In the genomic region with DNA sequence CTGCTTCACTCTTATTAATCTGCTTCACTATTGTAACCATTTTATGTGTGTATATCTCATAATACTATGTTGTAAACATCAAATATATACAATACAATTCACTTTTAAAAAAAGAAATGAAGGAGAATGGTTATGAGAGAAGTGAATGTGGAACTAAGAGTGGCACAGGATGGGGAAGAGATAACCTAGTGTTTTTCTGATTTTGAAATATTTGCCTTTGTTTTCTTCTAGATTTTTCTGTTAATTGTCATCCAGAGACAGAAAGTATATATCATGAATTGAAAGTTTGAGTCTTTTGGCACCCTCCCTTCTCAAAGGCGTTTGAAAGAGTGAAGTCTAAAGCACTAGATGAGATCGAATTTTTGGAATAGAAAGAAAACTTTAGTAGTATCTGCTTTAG, we compare ENCODE assay signal across 1 cellular context.
TF ChIP-seq lines count a peak whose summit lies in the region.

No MANE protein-coding gene starts in this region.

TF ChIP-seq in GM12878, 131 proteins besides CTCF, POLR2A, EP300 and RAD21:
- TF ChIP-seq, protein P1, sequence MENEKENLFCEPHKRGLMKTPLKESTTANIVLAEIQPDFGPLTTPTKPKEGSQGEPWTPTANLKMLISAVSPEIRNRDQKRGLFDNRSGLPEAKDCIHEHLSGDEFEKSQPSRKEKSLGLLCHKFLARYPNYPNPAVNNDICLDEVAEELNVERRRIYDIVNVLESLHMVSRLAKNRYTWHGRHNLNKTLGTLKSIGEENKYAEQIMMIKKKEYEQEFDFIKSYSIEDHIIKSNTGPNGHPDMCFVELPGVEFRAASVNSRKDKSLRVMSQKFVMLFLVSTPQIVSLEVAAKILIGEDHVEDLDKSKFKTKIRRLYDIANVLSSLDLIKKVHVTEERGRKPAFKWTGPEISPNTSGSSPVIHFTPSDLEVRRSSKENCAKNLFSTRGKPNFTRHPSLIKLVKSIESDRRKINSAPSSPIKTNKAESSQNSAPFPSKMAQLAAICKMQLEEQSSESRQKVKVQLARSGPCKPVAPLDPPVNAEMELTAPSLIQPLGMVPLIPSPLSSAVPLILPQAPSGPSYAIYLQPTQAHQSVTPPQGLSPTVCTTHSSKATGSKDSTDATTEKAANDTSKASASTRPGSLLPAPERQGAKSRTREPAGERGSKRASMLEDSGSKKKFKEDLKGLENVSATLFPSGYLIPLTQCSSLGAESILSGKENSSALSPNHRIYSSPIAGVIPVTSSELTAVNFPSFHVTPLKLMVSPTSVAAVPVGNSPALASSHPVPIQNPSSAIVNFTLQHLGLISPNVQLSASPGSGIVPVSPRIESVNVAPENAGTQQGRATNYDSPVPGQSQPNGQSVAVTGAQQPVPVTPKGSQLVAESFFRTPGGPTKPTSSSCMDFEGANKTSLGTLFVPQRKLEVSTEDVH (IDR thresholded peaks at IDR 0.05; ENCODE audit: low read depth, partially characterized antibody) = no peak
- no peak for TF ChIP-seq EZH2 (IDR thresholded peaks at IDR 0.05; ENCODE audit: borderline replicate concordance, control insufficient read depth, low read depth, low read length)
- TF ChIP-seq, protein P2, sequence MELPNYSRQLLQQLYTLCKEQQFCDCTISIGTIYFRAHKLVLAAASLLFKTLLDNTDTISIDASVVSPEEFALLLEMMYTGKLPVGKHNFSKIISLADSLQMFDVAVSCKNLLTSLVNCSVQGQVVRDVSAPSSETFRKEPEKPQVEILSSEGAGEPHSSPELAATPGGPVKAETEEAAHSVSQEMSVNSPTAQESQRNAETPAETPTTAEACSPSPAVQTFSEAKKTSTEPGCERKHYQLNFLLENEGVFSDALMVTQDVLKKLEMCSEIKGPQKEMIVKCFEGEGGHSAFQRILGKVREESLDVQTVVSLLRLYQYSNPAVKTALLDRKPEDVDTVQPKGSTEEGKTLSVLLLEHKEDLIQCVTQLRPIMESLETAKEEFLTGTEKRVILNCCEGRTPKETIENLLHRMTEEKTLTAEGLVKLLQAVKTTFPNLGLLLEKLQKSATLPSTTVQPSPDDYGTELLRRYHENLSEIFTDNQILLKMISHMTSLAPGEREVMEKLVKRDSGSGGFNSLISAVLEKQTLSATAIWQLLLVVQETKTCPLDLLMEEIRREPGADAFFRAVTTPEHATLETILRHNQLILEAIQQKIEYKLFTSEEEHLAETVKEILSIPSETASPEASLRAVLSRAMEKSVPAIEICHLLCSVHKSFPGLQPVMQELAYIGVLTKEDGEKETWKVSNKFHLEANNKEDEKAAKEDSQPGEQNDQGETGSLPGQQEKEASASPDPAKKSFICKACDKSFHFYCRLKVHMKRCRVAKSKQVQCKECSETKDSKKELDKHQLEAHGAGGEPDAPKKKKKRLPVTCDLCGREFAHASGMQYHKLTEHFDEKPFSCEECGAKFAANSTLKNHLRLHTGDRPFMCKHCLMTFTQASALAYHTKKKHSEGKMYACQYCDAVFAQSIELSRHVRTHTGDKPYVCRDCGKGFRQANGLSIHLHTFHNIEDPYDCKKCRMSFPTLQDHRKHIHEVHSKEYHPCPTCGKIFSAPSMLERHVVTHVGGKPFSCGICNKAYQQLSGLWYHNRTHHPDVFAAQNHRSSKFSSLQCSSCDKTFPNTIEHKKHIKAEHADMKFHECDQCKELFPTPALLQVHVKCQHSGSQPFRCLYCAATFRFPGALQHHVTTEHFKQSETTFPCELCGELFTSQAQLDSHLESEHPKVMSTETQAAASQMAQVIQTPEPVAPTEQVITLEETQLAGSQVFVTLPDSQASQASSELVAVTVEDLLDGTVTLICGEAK (IDR thresholded peaks at IDR 0.05; ENCODE audit: borderline replicate concordance) = no peak
- TF ChIP-seq CBX5 (IDR thresholded peaks at IDR 0.05; ENCODE audit: low read depth) = no peak
- no peak for TF ChIP-seq POLR2AphosphoS5 (IDR thresholded peaks at IDR 0.05; ENCODE audit: low read length)
- TF ChIP-seq, protein P3, sequence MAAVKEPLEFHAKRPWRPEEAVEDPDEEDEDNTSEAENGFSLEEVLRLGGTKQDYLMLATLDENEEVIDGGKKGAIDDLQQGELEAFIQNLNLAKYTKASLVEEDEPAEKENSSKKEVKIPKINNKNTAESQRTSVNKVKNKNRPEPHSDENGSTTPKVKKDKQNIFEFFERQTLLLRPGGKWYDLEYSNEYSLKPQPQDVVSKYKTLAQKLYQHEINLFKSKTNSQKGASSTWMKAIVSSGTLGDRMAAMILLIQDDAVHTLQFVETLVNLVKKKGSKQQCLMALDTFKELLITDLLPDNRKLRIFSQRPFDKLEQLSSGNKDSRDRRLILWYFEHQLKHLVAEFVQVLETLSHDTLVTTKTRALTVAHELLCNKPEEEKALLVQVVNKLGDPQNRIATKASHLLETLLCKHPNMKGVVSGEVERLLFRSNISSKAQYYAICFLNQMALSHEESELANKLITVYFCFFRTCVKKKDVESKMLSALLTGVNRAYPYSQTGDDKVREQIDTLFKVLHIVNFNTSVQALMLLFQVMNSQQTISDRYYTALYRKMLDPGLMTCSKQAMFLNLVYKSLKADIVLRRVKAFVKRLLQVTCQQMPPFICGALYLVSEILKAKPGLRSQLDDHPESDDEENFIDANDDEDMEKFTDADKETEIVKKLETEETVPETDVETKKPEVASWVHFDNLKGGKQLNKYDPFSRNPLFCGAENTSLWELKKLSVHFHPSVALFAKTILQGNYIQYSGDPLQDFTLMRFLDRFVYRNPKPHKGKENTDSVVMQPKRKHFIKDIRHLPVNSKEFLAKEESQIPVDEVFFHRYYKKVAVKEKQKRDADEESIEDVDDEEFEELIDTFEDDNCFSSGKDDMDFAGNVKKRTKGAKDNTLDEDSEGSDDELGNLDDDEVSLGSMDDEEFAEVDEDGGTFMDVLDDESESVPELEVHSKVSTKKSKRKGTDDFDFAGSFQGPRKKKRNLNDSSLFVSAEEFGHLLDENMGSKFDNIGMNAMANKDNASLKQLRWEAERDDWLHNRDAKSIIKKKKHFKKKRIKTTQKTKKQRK (IDR thresholded peaks at IDR 0.05; ENCODE audit: low read depth, low read length) = no peak
- TF ChIP-seq SREBF2 (IDR thresholded peaks at IDR 0.05; ENCODE audit: low read length) = no peak
- no peak for TF ChIP-seq BMI1 (IDR thresholded peaks at IDR 0.05; ENCODE audit: borderline replicate concordance)
- TF ChIP-seq CHD1 (IDR thresholded peaks at IDR 0.05; ENCODE audit: low read depth, low read length) = no peak
- TF ChIP-seq, protein P4, sequence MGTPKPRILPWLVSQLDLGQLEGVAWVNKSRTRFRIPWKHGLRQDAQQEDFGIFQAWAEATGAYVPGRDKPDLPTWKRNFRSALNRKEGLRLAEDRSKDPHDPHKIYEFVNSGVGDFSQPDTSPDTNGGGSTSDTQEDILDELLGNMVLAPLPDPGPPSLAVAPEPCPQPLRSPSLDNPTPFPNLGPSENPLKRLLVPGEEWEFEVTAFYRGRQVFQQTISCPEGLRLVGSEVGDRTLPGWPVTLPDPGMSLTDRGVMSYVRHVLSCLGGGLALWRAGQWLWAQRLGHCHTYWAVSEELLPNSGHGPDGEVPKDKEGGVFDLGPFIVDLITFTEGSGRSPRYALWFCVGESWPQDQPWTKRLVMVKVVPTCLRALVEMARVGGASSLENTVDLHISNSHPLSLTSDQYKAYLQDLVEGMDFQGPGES (IDR thresholded peaks at IDR 0.05) = no peak
- no peak for TF ChIP-seq RUNX3 (IDR thresholded peaks at IDR 0.05; ENCODE audit: low read length)
- TF ChIP-seq, protein P5, sequence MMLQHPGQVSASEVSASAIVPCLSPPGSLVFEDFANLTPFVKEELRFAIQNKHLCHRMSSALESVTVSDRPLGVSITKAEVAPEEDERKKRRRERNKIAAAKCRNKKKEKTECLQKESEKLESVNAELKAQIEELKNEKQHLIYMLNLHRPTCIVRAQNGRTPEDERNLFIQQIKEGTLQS (IDR thresholded peaks at IDR 0.05; ENCODE audit: borderline replicate concordance, extremely low read depth, low read depth, low read length) = no peak
- TF ChIP-seq, protein P6, sequence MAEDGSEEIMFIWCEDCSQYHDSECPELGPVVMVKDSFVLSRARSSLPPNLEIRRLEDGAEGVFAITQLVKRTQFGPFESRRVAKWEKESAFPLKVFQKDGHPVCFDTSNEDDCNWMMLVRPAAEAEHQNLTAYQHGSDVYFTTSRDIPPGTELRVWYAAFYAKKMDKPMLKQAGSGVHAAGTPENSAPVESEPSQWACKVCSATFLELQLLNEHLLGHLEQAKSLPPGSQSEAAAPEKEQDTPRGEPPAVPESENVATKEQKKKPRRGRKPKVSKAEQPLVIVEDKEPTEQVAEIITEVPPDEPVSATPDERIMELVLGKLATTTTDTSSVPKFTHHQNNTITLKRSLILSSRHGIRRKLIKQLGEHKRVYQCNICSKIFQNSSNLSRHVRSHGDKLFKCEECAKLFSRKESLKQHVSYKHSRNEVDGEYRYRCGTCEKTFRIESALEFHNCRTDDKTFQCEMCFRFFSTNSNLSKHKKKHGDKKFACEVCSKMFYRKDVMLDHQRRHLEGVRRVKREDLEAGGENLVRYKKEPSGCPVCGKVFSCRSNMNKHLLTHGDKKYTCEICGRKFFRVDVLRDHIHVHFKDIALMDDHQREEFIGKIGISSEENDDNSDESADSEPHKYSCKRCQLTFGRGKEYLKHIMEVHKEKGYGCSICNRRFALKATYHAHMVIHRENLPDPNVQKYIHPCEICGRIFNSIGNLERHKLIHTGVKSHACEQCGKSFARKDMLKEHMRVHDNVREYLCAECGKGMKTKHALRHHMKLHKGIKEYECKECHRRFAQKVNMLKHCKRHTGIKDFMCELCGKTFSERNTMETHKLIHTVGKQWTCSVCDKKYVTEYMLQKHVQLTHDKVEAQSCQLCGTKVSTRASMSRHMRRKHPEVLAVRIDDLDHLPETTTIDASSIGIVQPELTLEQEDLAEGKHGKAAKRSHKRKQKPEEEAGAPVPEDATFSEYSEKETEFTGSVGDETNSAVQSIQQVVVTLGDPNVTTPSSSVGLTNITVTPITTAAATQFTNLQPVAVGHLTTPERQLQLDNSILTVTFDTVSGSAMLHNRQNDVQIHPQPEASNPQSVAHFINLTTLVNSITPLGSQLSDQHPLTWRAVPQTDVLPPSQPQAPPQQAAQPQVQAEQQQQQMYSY (CRISPR knock-in tag; IDR thresholded peaks at IDR 0.05) = no peak
- TF ChIP-seq SREBF1 (IDR thresholded peaks at IDR 0.05; ENCODE audit: low read length) = no peak
- TF ChIP-seq BCL11A (IDR thresholded peaks at IDR 0.05; ENCODE audit: low read depth, low read length) = no peak
- TF ChIP-seq, protein P7, sequence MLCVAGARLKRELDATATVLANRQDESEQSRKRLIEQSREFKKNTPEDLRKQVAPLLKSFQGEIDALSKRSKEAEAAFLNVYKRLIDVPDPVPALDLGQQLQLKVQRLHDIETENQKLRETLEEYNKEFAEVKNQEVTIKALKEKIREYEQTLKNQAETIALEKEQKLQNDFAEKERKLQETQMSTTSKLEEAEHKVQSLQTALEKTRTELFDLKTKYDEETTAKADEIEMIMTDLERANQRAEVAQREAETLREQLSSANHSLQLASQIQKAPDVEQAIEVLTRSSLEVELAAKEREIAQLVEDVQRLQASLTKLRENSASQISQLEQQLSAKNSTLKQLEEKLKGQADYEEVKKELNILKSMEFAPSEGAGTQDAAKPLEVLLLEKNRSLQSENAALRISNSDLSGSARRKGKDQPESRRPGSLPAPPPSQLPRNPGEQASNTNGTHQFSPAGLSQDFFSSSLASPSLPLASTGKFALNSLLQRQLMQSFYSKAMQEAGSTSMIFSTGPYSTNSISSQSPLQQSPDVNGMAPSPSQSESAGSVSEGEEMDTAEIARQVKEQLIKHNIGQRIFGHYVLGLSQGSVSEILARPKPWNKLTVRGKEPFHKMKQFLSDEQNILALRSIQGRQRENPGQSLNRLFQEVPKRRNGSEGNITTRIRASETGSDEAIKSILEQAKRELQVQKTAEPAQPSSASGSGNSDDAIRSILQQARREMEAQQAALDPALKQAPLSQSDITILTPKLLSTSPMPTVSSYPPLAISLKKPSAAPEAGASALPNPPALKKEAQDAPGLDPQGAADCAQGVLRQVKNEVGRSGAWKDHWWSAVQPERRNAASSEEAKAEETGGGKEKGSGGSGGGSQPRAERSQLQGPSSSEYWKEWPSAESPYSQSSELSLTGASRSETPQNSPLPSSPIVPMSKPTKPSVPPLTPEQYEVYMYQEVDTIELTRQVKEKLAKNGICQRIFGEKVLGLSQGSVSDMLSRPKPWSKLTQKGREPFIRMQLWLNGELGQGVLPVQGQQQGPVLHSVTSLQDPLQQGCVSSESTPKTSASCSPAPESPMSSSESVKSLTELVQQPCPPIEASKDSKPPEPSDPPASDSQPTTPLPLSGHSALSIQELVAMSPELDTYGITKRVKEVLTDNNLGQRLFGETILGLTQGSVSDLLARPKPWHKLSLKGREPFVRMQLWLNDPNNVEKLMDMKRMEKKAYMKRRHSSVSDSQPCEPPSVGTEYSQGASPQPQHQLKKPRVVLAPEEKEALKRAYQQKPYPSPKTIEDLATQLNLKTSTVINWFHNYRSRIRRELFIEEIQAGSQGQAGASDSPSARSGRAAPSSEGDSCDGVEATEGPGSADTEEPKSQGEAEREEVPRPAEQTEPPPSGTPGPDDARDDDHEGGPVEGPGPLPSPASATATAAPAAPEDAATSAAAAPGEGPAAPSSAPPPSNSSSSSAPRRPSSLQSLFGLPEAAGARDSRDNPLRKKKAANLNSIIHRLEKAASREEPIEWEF (IDR thresholded peaks at IDR 0.05; ENCODE audit: insufficient replicate concordance, low read depth, low read length) = no peak
- TF ChIP-seq, protein P8, sequence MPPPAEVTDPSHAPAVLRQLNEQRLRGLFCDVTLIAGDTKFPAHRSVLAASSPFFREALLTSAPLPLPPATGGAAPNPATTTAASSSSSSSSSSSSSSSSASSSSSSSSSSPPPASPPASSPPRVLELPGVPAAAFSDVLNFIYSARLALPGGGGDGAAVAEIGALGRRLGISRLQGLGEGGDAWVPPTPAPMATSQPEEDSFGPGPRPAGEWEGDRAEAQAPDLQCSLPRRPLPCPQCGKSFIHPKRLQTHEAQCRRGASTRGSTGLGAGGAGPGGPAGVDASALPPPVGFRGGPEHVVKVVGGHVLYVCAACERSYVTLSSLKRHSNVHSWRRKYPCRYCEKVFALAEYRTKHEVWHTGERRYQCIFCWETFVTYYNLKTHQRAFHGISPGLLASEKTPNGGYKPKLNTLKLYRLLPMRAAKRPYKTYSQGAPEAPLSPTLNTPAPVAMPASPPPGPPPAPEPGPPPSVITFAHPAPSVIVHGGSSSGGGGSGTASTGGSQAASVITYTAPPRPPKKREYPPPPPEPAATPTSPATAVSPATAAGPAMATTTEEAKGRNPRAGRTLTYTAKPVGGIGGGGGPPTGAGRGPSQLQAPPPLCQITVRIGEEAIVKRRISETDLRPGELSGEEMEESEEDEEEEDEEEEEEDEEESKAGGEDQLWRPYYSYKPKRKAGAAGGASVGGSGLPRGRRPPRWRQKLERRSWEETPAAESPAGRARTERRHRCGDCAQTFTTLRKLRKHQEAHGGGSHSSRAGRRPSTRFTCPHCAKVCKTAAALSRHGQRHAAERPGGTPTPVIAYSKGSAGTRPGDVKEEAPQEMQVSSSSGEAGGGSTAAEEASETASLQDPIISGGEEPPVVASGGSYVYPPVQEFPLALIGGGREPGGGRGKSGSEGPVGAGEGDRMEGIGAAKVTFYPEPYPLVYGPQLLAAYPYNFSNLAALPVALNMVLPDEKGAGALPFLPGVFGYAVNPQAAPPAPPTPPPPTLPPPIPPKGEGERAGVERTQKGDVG (CRISPR knock-in tag; IDR thresholded peaks at IDR 0.05) = no peak
